ENCODE assay signal across 9 cellular contexts in genomic region chr6:2021713-2022125, GRCh38.
A peak's percentile ranks its signal among the peaks of the same experiment; 100 is the strongest.
DNase-seq lines count a peak whose midpoint lies in the region; ATAC-seq, FAIRE-seq and TF ChIP-seq lines count a peak whose summit lies in the region.
"Had no signal": no experiment of that assay in that cellular context is flagged by ENCODE, and none has a peak within 500 bp of the region (broad histone marks: within the 10 kb centered on the region; RNA-seq: fewer than 3 reads in every experiment).

No MANE protein-coding gene starts in this region.

- H3K27ac Mint-ChIP-seq in astrocyte (ENCODE audit: unreplicated experiment) = no peak overlapping the region

- H3K4me3 Mint-ChIP-seq in astrocyte (ENCODE audit: unreplicated experiment) = no peak overlapping the region

- H3K36me3 Mint-ChIP-seq in astrocyte (ENCODE audit: low read depth, unreplicated experiment) = peaks cover 2% of the 10 kb centered on the region

- H3K9me3 ChIP-seq in astrocyte (ENCODE audit: insufficient read depth, low read depth, low read length) = no peaks in the 10 kb centered on the region
- no peaks in the 10 kb centered on the region for H3K9me3 ChIP-seq in lower lobe of right lung
- no peaks in the 10 kb centered on the region for H3K9me3 ChIP-seq in vagina
- H3K9me3 ChIP-seq: esophagus squamous epithelium had no signal

- no peaks in the 10 kb centered on the region for H4K20me1 ChIP-seq in astrocyte (ENCODE audit: insufficient read depth, low read length)

- H3K4me1 ChIP-seq in astrocyte (ENCODE audit: insufficient read depth, low read length) (no peaks in the 10 kb centered on the region), lower lobe of right lung (peaks cover 17% of the 10 kb centered on the region), vagina (peaks cover 16% of the 10 kb centered on the region)

- peaks cover 5% of the 10 kb centered on the region for H3K4me1 Mint-ChIP-seq in astrocyte (ENCODE audit: low read depth, unreplicated experiment)

- peak in 1 of 2 donors; percentile 51 for ATAC-seq in lower lobe of right lung
- ATAC-seq in GM18519 (IDR thresholded peaks at IDR 0.05; ENCODE audit: low FRiP score, unreplicated experiment) = no peak
- no peak for ATAC-seq in GM18861 (IDR thresholded peaks at IDR 0.05; ENCODE audit: unreplicated experiment)

- H3K36me3 ChIP-seq in astrocyte (ENCODE audit: insufficient read depth, low read length) = no peaks in the 10 kb centered on the region
- H3K36me3 ChIP-seq in lower lobe of right lung = no peaks in the 10 kb centered on the region
- no peaks in the 10 kb centered on the region for H3K36me3 ChIP-seq in vagina
- H3K36me3 ChIP-seq: esophagus squamous epithelium had no signal

- no peak for TF ChIP-seq POLR2A in vagina (IDR thresholded peaks at IDR 0.05)

- no peaks in the 10 kb centered on the region for H3K27me3 Mint-ChIP-seq in astrocyte (ENCODE audit: low read depth, unreplicated experiment)

- no peak overlapping the region for H3K4me2 ChIP-seq in astrocyte (ENCODE audit: low read length)

- no peak overlapping the region for H3K9ac ChIP-seq in astrocyte (ENCODE audit: low read length)

- intact Hi-C loops in lower lobe of right lung (cut with DNase I) = no loop called here
- intact Hi-C loops in vagina (cut with DNase I) = no loop called here

- H3K4me3 ChIP-seq in astrocyte (ENCODE audit: insufficient read depth, low read depth, low read length) (no peak overlapping the region), lower lobe of right lung (no peak overlapping the region), vagina (no peak overlapping the region)
- H3K4me3 ChIP-seq: esophagus squamous epithelium had no signal

- H3K79me2 ChIP-seq in astrocyte (ENCODE audit: insufficient read depth, low read length) = no peaks in the 10 kb centered on the region

- H3K27ac ChIP-seq in astrocyte (ENCODE audit: low read depth, low read length) = no peak overlapping the region
- H3K27ac ChIP-seq in lower lobe of right lung = no peak overlapping the region
- no peak overlapping the region for H3K27ac ChIP-seq in vagina

- FAIRE-seq in astrocyte (lab: Jason Lieb, UNC) = no peak

- no peaks in the 10 kb centered on the region for H3K9me3 Mint-ChIP-seq in astrocyte (ENCODE audit: unreplicated experiment)

- H2AFZ ChIP-seq in astrocyte (ENCODE audit: low read depth, low read length) = no peak overlapping the region

- H3K27me3 ChIP-seq in astrocyte (ENCODE audit: insufficient read depth, low read length) = no peaks in the 10 kb centered on the region
- H3K27me3 ChIP-seq in lower lobe of right lung (ENCODE audit: low read depth) = no peaks in the 10 kb centered on the region
- H3K27me3 ChIP-seq in vagina = no peaks in the 10 kb centered on the region
- H3K27me3 ChIP-seq: esophagus squamous epithelium had no signal

- DNase-seq in AML-193 (lab: John Stamatoyannopoulos, UW) (peak; percentile 53 to 55), NCI-H146 (lab: John Stamatoyannopoulos, UW) (peak; percentile 93), astrocyte (ENCODE audit: low read depth) (peak; percentile 75), lower lobe of right lung (peak; percentile 61), vagina (ENCODE audit: extremely low spot score in 2 of 2) (no peak), cortex of kidney (lab: John Stamatoyannopoulos, UW) (no peak)
- DNase-seq: esophagus squamous epithelium had no signal

- TF ChIP-seq CTCF in astrocyte (IDR thresholded peaks at IDR 0.05; ENCODE audit: insufficient read depth, low read depth, low read length) (no peak), lower lobe of right lung (IDR thresholded peaks at IDR 0.05) (no peak), vagina (IDR thresholded peaks at IDR 0.05) (no peak)

Comparison
In these comparisons a context has a peak if more than half of its experiments do, and no peak if none do; other contexts are left out.
1. DNase-seq: peak in AML-193 (2 of 2), NCI-H146 (single experiment), astrocyte (single experiment) and lower lobe of right lung (single experiment); none in vagina (0 of 2) and cortex of kidney (single experiment).